In the genomic region with DNA sequence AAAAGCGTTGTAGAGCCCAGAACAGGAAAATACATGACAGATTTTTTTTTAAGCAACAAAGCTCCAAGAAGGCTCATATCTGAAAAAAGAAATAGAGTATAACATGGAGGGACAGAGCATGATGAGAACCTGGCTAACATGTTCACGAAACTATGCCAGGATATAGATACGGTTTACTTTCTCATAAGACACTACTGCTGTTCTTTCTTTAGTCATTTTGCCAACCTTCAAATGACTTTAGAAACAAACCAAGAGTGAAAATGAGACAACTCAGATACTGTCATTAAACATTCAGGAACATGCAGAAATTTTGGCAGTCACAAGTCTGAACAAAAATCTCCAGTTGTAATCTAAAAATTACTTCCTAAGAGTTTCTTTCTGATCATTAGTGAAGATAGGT, we compare ENCODE assay signal across 9 cellular contexts. TPM values are rescaled to one million over a fixed set of nuclear protein-coding genes. Genes with fewer than 3 reads are reported as not detected.
A peak's percentile ranks its signal among the peaks of the same experiment; 100 is the strongest.
DNase-seq lines count a peak whose midpoint lies in the region; ATAC-seq and TF ChIP-seq lines count a peak whose summit lies in the region.
"Had no signal": no experiment of that assay in that cellular context is flagged by ENCODE, and none has a peak within 500 bp of the region (broad histone marks: within the 10 kb centered on the region; RNA-seq: fewer than 3 reads in every experiment).

No MANE protein-coding gene starts in this region.

- H3K36me3 Mint-ChIP-seq in osteocyte (ENCODE audit: unreplicated experiment), result peaks cover 30% of the 10 kb centered on the region

- H3K4me3 ChIP-seq in BLaER1 treated with 17β-estradiol and CSF1 and Interleukin-3, amounts not matched to agents 10 nM and 100 nM, result no peak overlapping the region
- H3K4me3 ChIP-seq in RWPE2 (ENCODE audit: severe bottlenecking), result no peak overlapping the region
- no peak overlapping the region for H3K4me3 ChIP-seq in effector memory CD4-positive, alpha-beta T cell (ENCODE audit: insufficient read depth, low read depth, low read length, poor library complexity, severe bottlenecking)

- no peak for ATAC-seq in RWPE2 (ENCODE audit: low read depth)

- H3K27me3 ChIP-seq in BLaER1 treated with 17β-estradiol and CSF1 and Interleukin-3, amounts not matched to agents 10 nM and 100 nM, result no peaks in the 10 kb centered on the region
- H3K27me3 ChIP-seq in RWPE2 (ENCODE audit: insufficient read depth, poor library complexity, severe bottlenecking), result no peaks in the 10 kb centered on the region
- no peaks in the 10 kb centered on the region for H3K27me3 ChIP-seq in effector memory CD4-positive, alpha-beta T cell (replicated peaks; ENCODE audit: control insufficient read depth, insufficient read depth, low read length, poor library complexity, severe bottlenecking)

- peak overlapping the region in 4 of 11 experiments; percentile 4 to 51 (median 12); a peak in 4 of 22 replicates for H3K9ac ChIP-seq in BLaER1 treated with 17β-estradiol and CSF1 and Interleukin-3, amounts not matched to agents 10 nM and 100 nM

- H3K9me3 Mint-ChIP-seq in osteocyte (ENCODE audit: unreplicated experiment), result no peaks in the 10 kb centered on the region

- peak overlapping the region in 8 of 11 experiments; percentile 1 to 47 (median 22); a peak in 9 of 22 replicates for H3K27ac ChIP-seq in BLaER1 treated with 17β-estradiol and CSF1 and Interleukin-3, amounts not matched to agents 10 nM and 100 nM
- H3K27ac ChIP-seq in RWPE2 (ENCODE audit: poor library complexity, severe bottlenecking), result peak overlapping the region; percentile 24
- peak overlapping the region; percentile 65 for H3K27ac ChIP-seq in effector memory CD4-positive, alpha-beta T cell (ENCODE audit: insufficient read depth, low read length, poor library complexity, severe bottlenecking)

- H3K9me3 ChIP-seq in BLaER1 treated with 17β-estradiol and CSF1 and Interleukin-3, amounts not matched to agents 10 nM and 100 nM (replicated peaks in 1 of 11), result peaks cover 0 to 17% (median 6%) of the 10 kb centered on the region in 11 experiments; a peak in 17 of 22 replicates
- no peaks in the 10 kb centered on the region for H3K9me3 ChIP-seq in RWPE2 (ENCODE audit: severe bottlenecking)
- no peaks in the 10 kb centered on the region for H3K9me3 ChIP-seq in effector memory CD4-positive, alpha-beta T cell (ENCODE audit: control insufficient read depth, low read length)

- H4K20me1 ChIP-seq in BLaER1 treated with 17β-estradiol and CSF1 and Interleukin-3, amounts not matched to agents 10 nM and 100 nM, result peaks cover 12 to 98% (median 76%) of the 10 kb centered on the region in 11 experiments; a peak in 19 of 22 replicates

- H3K36me3 ChIP-seq in BLaER1 treated with 17β-estradiol and CSF1 and Interleukin-3, amounts not matched to agents 10 nM and 100 nM, result peaks cover 24 to 61% (median 40%) of the 10 kb centered on the region in 11 experiments
- no peaks in the 10 kb centered on the region for H3K36me3 ChIP-seq in RWPE2 (ENCODE audit: low read depth)
- no peaks in the 10 kb centered on the region for H3K36me3 ChIP-seq in effector memory CD4-positive, alpha-beta T cell (ENCODE audit: control insufficient read depth, insufficient read depth, low read length)

- TF ChIP-seq CTCF in RWPE2 (IDR thresholded peaks at IDR 0.05; ENCODE audit: poor library complexity, severe bottlenecking) (no peak), osteocyte (IDR thresholded peaks at IDR 0.05) (no peak)

- H3K4me2 ChIP-seq in BLaER1 treated with 17β-estradiol and CSF1 and Interleukin-3, amounts not matched to agents 10 nM and 100 nM, result peak overlapping the region; percentile 26 to 80 (median 44)

- peak overlapping the region; percentile 92 for H3K27ac Mint-ChIP-seq in osteocyte (ENCODE audit: unreplicated experiment)

- peaks cover 43 to 84% (median 60%) of the 10 kb centered on the region in 10 experiments for H3K4me1 ChIP-seq in BLaER1 treated with 17β-estradiol and CSF1 and Interleukin-3, amounts not matched to agents 10 nM and 100 nM
- H3K4me1 ChIP-seq in RWPE2 (ENCODE audit: insufficient read depth, poor library complexity, severe bottlenecking), result peaks cover 5% of the 10 kb centered on the region
- peaks cover 37% of the 10 kb centered on the region for H3K4me1 ChIP-seq in effector memory CD4-positive, alpha-beta T cell (ENCODE audit: control insufficient read depth, insufficient read depth, low read length, poor library complexity, severe bottlenecking)

- H3K4me1 Mint-ChIP-seq in osteocyte (ENCODE audit: unreplicated experiment), result peaks cover 35% of the 10 kb centered on the region

- no peak for DNase-seq in RWPE2 (ENCODE audit: low spot score)
- DNase-seq in effector memory CD4-positive, alpha-beta T cell, result no peak
- DNase-seq in osteocyte (ENCODE audit: extremely low spot score, unreplicated experiment), result no peak
- DNase-seq in GDM1 (lab: John Stamatoyannopoulos, UW), result no peak
- no peak for DNase-seq in stimulated activated CD4-positive, alpha-beta T cell treated with anti-CD3 and anti-CD28 coated beads, Interleukin-2, amount 100 ng/mL, for 24 hours
- DNase-seq in cerebellar nuclear complex (lab: John Stamatoyannopoulos, UW), result no peak
- DNase-seq in amygdala (lab: John Stamatoyannopoulos, UW), result no peak
- DNase-seq: Caco-2 had no signal

- H3K4me3 Mint-ChIP-seq in osteocyte (ENCODE audit: unreplicated experiment), result peak overlapping the region; percentile 42

- no peaks in the 10 kb centered on the region for H3K27me3 Mint-ChIP-seq in osteocyte (ENCODE audit: unreplicated experiment)

RNA-seq across cellular contexts. Expression of gene LPIN2, which starts 14.3 kb away (rescaled TPM):
- 34.8 and 36.9 TPM in 2 replicates for total RNA-seq in osteocyte
